ENCODE assay signal across 15 cellular contexts in genomic region chr5:76999451-76999850, GRCh38. TPM values are rescaled to one million over a fixed set of nuclear protein-coding genes. Genes with fewer than 3 reads are reported as not detected.
DNase-seq lines count a peak whose midpoint lies in the region; ATAC-seq and TF ChIP-seq lines count a peak whose summit lies in the region.
"Had no signal": no experiment of that assay in that cellular context is flagged by ENCODE, and none has a peak within 500 bp of the region (broad histone marks: within the 10 kb centered on the region; RNA-seq: fewer than 3 reads in every experiment).

No MANE protein-coding gene starts in this region.

- no peaks in the 10 kb centered on the region for H3K4me1 ChIP-seq in gastroesophageal sphincter
- H3K4me1 ChIP-seq: BLaER1, sigmoid colon, thyroid gland had no signal

- H3K27me3 ChIP-seq in gastroesophageal sphincter: peaks cover 8% of the 10 kb centered on the region
- H3K27me3 ChIP-seq: BLaER1, thyroid gland had no signal

- H3K4me1 Mint-ChIP-seq in natural killer cell: no peaks in the 10 kb centered on the region
- H3K4me1 Mint-ChIP-seq: activated naive CD8-positive, alpha-beta T cell treated with anti-CD3 and anti-CD28 coated beads, Interleukin-2, amount 50 U/mL, for 24 hours; immature natural killer cell; naive thymus-derived CD8-positive, alpha-beta T cell had no signal

- intact Hi-C loops in natural killer cell (cut with micrococcal nuclease): no loop called here

- 50 to 100% methylated on average over 1 to 2 of the region's 2 CpGs for WGBS in gastroesophageal sphincter (ENCODE audit: low coverage in 1 of 2), 2 donors

- H3K9me3 Mint-ChIP-seq in natural killer cell: no peaks in the 10 kb centered on the region
- H3K9me3 Mint-ChIP-seq: activated naive CD8-positive, alpha-beta T cell treated with anti-CD3 and anti-CD28 coated beads, Interleukin-2, amount 50 U/mL, for 24 hours; immature natural killer cell; naive thymus-derived CD8-positive, alpha-beta T cell had no signal

- peak; percentile 22 for ATAC-seq in gastroesophageal sphincter
- ATAC-seq in GM18511 (IDR thresholded peaks at IDR 0.05; ENCODE audit: unreplicated experiment): no peak
- ATAC-seq in natural killer cell: no peak
- ATAC-seq: activated naive CD8-positive, alpha-beta T cell treated with anti-CD3 and anti-CD28 coated beads, Interleukin-2, amount 50 U/mL, for 24 hours; naive thymus-derived CD8-positive, alpha-beta T cell had no signal

- no peaks in the 10 kb centered on the region for H3K36me3 Mint-ChIP-seq in natural killer cell
- H3K36me3 Mint-ChIP-seq: immature natural killer cell had no signal

- DNase-seq in AG08395 (ENCODE audit: low spot score): peak; percentile 72
- peak; percentile 33 for DNase-seq in HS-27A (ENCODE audit: low read depth)
- DNase-seq in UCSD-AML1 (lab: John Stamatoyannopoulos, UW; ENCODE audit: unreplicated experiment): peak; percentile 15
- DNase-seq in Ammon's horn (ENCODE audit: low spot score): no peak
- DNase-seq in natural killer cell: no peak
- DNase-seq in NCI-H187 (lab: John Stamatoyannopoulos, UW): no peak
- DNase-seq: activated naive CD8-positive, alpha-beta T cell treated with anti-CD3 and anti-CD28 coated beads, Interleukin-2, amount 50 U/mL, for 24 hours; GF-D8; immature natural killer cell; naive thymus-derived CD8-positive, alpha-beta T cell; sigmoid colon; thyroid gland had no signal

- H3K4me3 Mint-ChIP-seq in natural killer cell: no peak overlapping the region
- H3K4me3 Mint-ChIP-seq: activated naive CD8-positive, alpha-beta T cell treated with anti-CD3 and anti-CD28 coated beads, Interleukin-2, amount 50 U/mL, for 24 hours; immature natural killer cell; naive thymus-derived CD8-positive, alpha-beta T cell had no signal

- TF ChIP-seq POLR2A in gastroesophageal sphincter (IDR thresholded peaks at IDR 0.05): no peak

- TF ChIP-seq CTCF in gastroesophageal sphincter (IDR thresholded peaks at IDR 0.05) (no peak), natural killer cell (IDR thresholded peaks at IDR 0.05) (no peak)

- H3K36me3 ChIP-seq in gastroesophageal sphincter: no peaks in the 10 kb centered on the region
- H3K36me3 ChIP-seq: BLaER1, sigmoid colon, thyroid gland had no signal

- no peak overlapping the region for H3K27ac ChIP-seq in gastroesophageal sphincter
- H3K27ac ChIP-seq: BLaER1, sigmoid colon, thyroid gland had no signal

- peaks cover 19 to 20% of the 10 kb centered on the region in 2 donors for H3K27me3 Mint-ChIP-seq in natural killer cell (ENCODE audit: low read depth in 2 of 2)

- H3K27ac Mint-ChIP-seq in natural killer cell: no peak overlapping the region
- H3K27ac Mint-ChIP-seq: activated naive CD8-positive, alpha-beta T cell treated with anti-CD3 and anti-CD28 coated beads, Interleukin-2, amount 50 U/mL, for 24 hours; immature natural killer cell; naive thymus-derived CD8-positive, alpha-beta T cell had no signal

- H3K4me3 ChIP-seq in gastroesophageal sphincter: no peak overlapping the region
- H3K4me3 ChIP-seq: BLaER1, sigmoid colon, thyroid gland had no signal

- no peaks in the 10 kb centered on the region for H3K9me3 ChIP-seq in gastroesophageal sphincter
- H3K9me3 ChIP-seq: BLaER1, sigmoid colon, thyroid gland had no signal

- TF ChIP-seq EP300 in gastroesophageal sphincter (IDR thresholded peaks at IDR 0.05): no peak

RNA-seq across cellular contexts. Expression of gene AGGF1, which starts 30.8 kb away (rescaled TPM):
- 10 to 100 TPM; 17.5 to 21.2 (median 19.0) TPM for total RNA-seq in gastroesophageal sphincter
- 10 to 100 TPM; 13.0 to 22.6 (median 15.0) TPM for total RNA-seq in natural killer cell

RNA-seq across cellular contexts. Expression of gene CRHBP, which starts 46.6 kb away (rescaled TPM):
- total RNA-seq in gastroesophageal sphincter: 1 to 10 TPM in 3 of 4 donors, not detected in 1; 1.7 to 4.0 (median 2.3) TPM
- total RNA-seq in natural killer cell: under 1 TPM in 2 of 3 donors, not detected in 1; 0.31 to 0.84 TPM
- total RNA-seq: naive thymus-derived CD8-positive, alpha-beta T cell had no signal

Comparison
In these comparisons a context has a peak if more than half of its experiments do, and no peak if none do; other contexts are left out.
1. DNase-seq: peak in AG08395 (single experiment), HS-27A (single experiment) and UCSD-AML1 (single experiment); none in Ammon's horn (single experiment), natural killer cell (single experiment) and NCI-H187 (0 of 2).